In genomic region chr1:236163460-236164153, GRCh38 we compare ENCODE assay signal across 11 cellular contexts. TPM values are rescaled to one million over a fixed set of nuclear protein-coding genes. Genes with fewer than 3 reads are reported as not detected.
DNase-seq lines count a peak whose midpoint lies in the region; ATAC-seq, FAIRE-seq and TF ChIP-seq lines count a peak whose summit lies in the region.
"Had no signal": no experiment of that assay in that cellular context is flagged by ENCODE, and none has a peak within 500 bp of the region (broad histone marks: within the 10 kb centered on the region; RNA-seq: fewer than 3 reads in every experiment).

No MANE protein-coding gene starts in this region.

- TF ChIP-seq CTCF in GM12865 (IDR thresholded peaks at IDR 0.05; ENCODE audit: insufficient read depth, low read depth, low read length, missing control alignments), result no peak
- TF ChIP-seq CTCF in GM12878 (IDR thresholded peaks at IDR 0.05 in 2 of 3, conservative IDR thresholded peaks at IDR 0.05 in 1 of 3; ENCODE audit: control insufficient read depth in 2 of 3, extremely low read depth in 1 of 3, insufficient read depth in 1 of 3, low read depth in 3 of 3, low read length in 3 of 3), result no peak

- CTCF ChIA-PET in GM12878 (lab: Yijun Ruan, JAX), result interaction anchor here (1.1 kb wide), 1 partner anchor 120 kb away, joined by 3 read pairs; no protein-coding TSS in a partner anchor

- H3K27me3 ChIP-seq in BLaER1, result no peaks in the 10 kb centered on the region
- H3K27me3 ChIP-seq in GM12878 (replicated peaks in 1 of 2; ENCODE audit: control insufficient read depth in 2 of 2, insufficient read depth in 2 of 2, low read length in 1 of 2), result no peaks in the 10 kb centered on the region
- no peaks in the 10 kb centered on the region for H3K27me3 ChIP-seq in mucosa of stomach (ENCODE audit: control insufficient read depth, insufficient read depth, low read length)

- peaks cover 27% of the 10 kb centered on the region for H3K79me2 ChIP-seq in GM12878 (ENCODE audit: control insufficient read depth, insufficient read depth, low read length)

- no peak overlapping the region for H2AFZ ChIP-seq in GM12878 (ENCODE audit: control insufficient read depth, low read depth, low read length)

- RAD21 ChIA-PET in GM12878 (lab: Charles Lee; ENCODE audit: unreplicated experiment), result no interaction called here

- in situ Hi-C loops in GM12878 (cut with MboI), result no loop called here

- H3K36me3 ChIP-seq in BLaER1, result peaks cover 39% of the 10 kb centered on the region
- H3K36me3 ChIP-seq in GM12878 (ENCODE audit: control insufficient read depth in 2 of 2, insufficient read depth in 2 of 2, low read length in 1 of 2), result peaks cover 4 to 5% of the 10 kb centered on the region in 2 experiments; a peak in 3 of 4 replicates
- H3K36me3 ChIP-seq in mucosa of stomach (ENCODE audit: control insufficient read depth, insufficient read depth, low read length), result no peaks in the 10 kb centered on the region

- FAIRE-seq in GM12878 (lab: Jason Lieb, UNC), result no peak

- POLR2A ChIA-PET in GM12878 (lab: Charles Lee), result interaction anchor here (0.5 to 0.8 kb wide), 3 partner anchors 9 to 205 kb away, joined by 3 read pairs; no protein-coding TSS in a partner anchor

- no peak for TF ChIP-seq POLR2A in GM12878 (IDR thresholded peaks at IDR 0.05; ENCODE audit: low read depth, low read length)

- SMC1A ChIA-PET in GM12878 (lab: Charles Lee; ENCODE audit: uncharacterized antibody, unreplicated experiment), result interaction anchor here (0.7 to 1.7 kb wide), 4 partner anchors 8 to 120 kb away, joined by 3 to 6 read pairs (median 4); no protein-coding TSS in a partner anchor

- intact Hi-C loops in GM12878 (cut with micrococcal nuclease; ENCODE audit: unreplicated experiment), result no loop called here

- H3K9ac ChIP-seq in BLaER1 (no peak overlapping the region), GM12878 (ENCODE audit: control insufficient read depth, insufficient read depth, low read length) (no peak overlapping the region), mucosa of stomach (ENCODE audit: low read length) (no peak overlapping the region)

- WGBS in GM12878 (ENCODE audit: insufficient coverage, insufficient replicate concordance, low lambda C conversion rate, missing lambda C conversion rate), result 11% methylated on average over 6 of the region's 6 CpGs

- ATAC-seq in GM12878 (no peak), GM21737 (IDR thresholded peaks at IDR 0.05; ENCODE audit: unreplicated experiment) (no peak), GM19467 (IDR thresholded peaks at IDR 0.05; ENCODE audit: unreplicated experiment) (no peak)

- peak overlapping the region; percentile 39 for H3K4me2 ChIP-seq in BLaER1
- peak overlapping the region; percentile 47; the same call in 1 of the 2 replicates for H3K4me2 ChIP-seq in GM12878 (ENCODE audit: control insufficient read depth, insufficient read depth)

- H3K4me3 ChIP-seq in BLaER1 (no peak overlapping the region), GM12865 (ENCODE audit: low read depth, low read length) (no peak overlapping the region), GM12878 (peak overlapping the region; percentile 20; the same call in 1 of the 2 replicates), mucosa of stomach (ENCODE audit: low read length) (peak overlapping the region; percentile 12)

- H3K4me1 ChIP-seq in BLaER1 (peaks cover 46% of the 10 kb centered on the region), GM12878 (ENCODE audit: control insufficient read depth, insufficient read depth, low read length) (peaks cover 42% of the 10 kb centered on the region), mucosa of stomach (ENCODE audit: control insufficient read depth, insufficient read depth, low read length) (peaks cover 20% of the 10 kb centered on the region)

- no peak overlapping the region for H3K27ac ChIP-seq in BLaER1
- H3K27ac ChIP-seq in GM12878 (ENCODE audit: control insufficient read depth, insufficient read depth), result peak overlapping the region; percentile 56

- H3K9me3 ChIP-seq in BLaER1, result peaks cover 67% of the 10 kb centered on the region
- peaks cover 29% of the 10 kb centered on the region; the same call in 2 of the 3 replicates for H3K9me3 ChIP-seq in GM12878 (replicated peaks; ENCODE audit: control insufficient read depth, insufficient read depth, low read length)
- no peaks in the 10 kb centered on the region for H3K9me3 ChIP-seq in mucosa of stomach (ENCODE audit: control insufficient read depth, low read length)

- peak; percentile 46 for DNase-seq in GM12865 (ENCODE audit: low read depth)
- no peak for DNase-seq in GM12878 (ENCODE audit: low read depth, low spot score)
- no peak for DNase-seq in NCI-H1930 (lab: John Stamatoyannopoulos, UW)
- DNase-seq: midbrain; NCI-H2081; NCI-H82; stimulated activated CD4-positive, alpha-beta T cell treated with anti-CD3 and anti-CD28 coated beads, Interleukin-1b, Interleukin-23, amount 100 ng/mL, for 48 hours had no signal

- TF ChIP-seq RAD21 in GM12878 (IDR thresholded peaks at IDR 0.05; ENCODE audit: insufficient read depth, low read depth, low read length), result no peak

- BruUV-seq in GM12878 (replicated peaks; lab: Mats Ljungman, UMichigan), result no TSS peak

- TF ChIP-seq EP300 in GM12878 (IDR thresholded peaks at IDR 0.05; ENCODE audit: borderline replicate concordance in 1 of 2, control insufficient read depth in 1 of 2, low read depth in 2 of 2, low read length in 2 of 2), result peak; percentile 9 to 49; a peak in 2 of 4 replicates

- H4K20me1 ChIP-seq in BLaER1 (peaks cover 36% of the 10 kb centered on the region), GM12878 (ENCODE audit: control insufficient read depth, insufficient read depth) (no peaks in the 10 kb centered on the region)

TF ChIP-seq in GM12878, 131 proteins besides CTCF, POLR2A, EP300 and RAD21 (continues in another document):
- peak; percentile 54 for TF ChIP-seq SKIL (IDR thresholded peaks at IDR 0.05; ENCODE audit: low read depth, poor library complexity, severe bottlenecking)
- no peak for TF ChIP-seq IRF4 (IDR thresholded peaks at IDR 0.05; ENCODE audit: low read depth, low read length)
- no peak for TF ChIP-seq RUNX3 (IDR thresholded peaks at IDR 0.05; ENCODE audit: low read length)
- TF ChIP-seq ZBTB4 (CRISPR knock-in tag; IDR thresholded peaks at IDR 0.05), result no peak
- peak; percentile 65; the same call in 1 of the 2 replicates for TF ChIP-seq BACH1 (IDR thresholded peaks at IDR 0.05; ENCODE audit: borderline replicate concordance)
- TF ChIP-seq BMI1 (IDR thresholded peaks at IDR 0.05; ENCODE audit: borderline replicate concordance), result peak; percentile 55; the same call in 1 of the 2 replicates
- peak; percentile 66 for TF ChIP-seq IKZF1 (conservative IDR thresholded peaks at IDR 0.05)

RNA-seq across cellular contexts. Expression of gene GPR137B, which starts 21.3 kb away (rescaled TPM):
- 79.5 and 87.9 TPM in 2 replicates for total RNA-seq in GM12878 (2013; cell fraction: nucleolus; rRNA removed)
- total RNA-seq in GM12878 (2014; rRNA removed) (9.4 and 14.7 TPM in 2 replicates), GM12878 (2014; rRNA removed; fragmentation: Illumina TruSeq; extraction: Trizol) (13.1 and 14.1 TPM in 2 replicates), GM12878 (2021) (14.3 and 14.9 TPM in 2 replicates)
- polyA plus RNA-seq in GM12878 (2011; ENCODE audit: low read depth), result 9.2 TPM
- polyA plus RNA-seq in GM12878 (2011; rRNA removed) (14.9 and 19.3 TPM in 2 replicates), GM12878 (2014; fragmentation: Illumina TruSeq; extraction: Trizol) (20.8 and 27.4 TPM in 2 replicates), GM12878 (2014; fragmentation: Nextera tagmentation; extraction: Ambion mirVana) (1 to 10 TPM; 5.4 to 6.4 TPM), GM12878 (2014; rRNA removed) (12.1 and 12.6 TPM in 2 replicates), GM12878 (2016; fragmentation: Nextera tagmentation; extraction: Ambion mirVana) (10 to 100 TPM in 1 of 2 experiments, 1 to 10 TPM in 1; 9.0 to 12.9 TPM)
- polyA plus RNA-seq in GM12878 (2011; cell fraction: cytosol; rRNA removed), result 10.5 and 19.3 TPM in 2 replicates
- polyA plus RNA-seq in GM12878 (2011; cell fraction: nucleus; rRNA removed), result 28.2 and 30.6 TPM in 2 replicates
- polyA plus RNA-seq in GM12878 (2012), result 11.0 and 19.5 TPM in 2 replicates
- 18.3 and 18.7 TPM in 2 replicates for polyA minus RNA-seq in GM12878 (2011; rRNA and poly(A)+ RNA removed)
- polyA minus RNA-seq in GM12878 (2011; cell fraction: cytosol; rRNA and poly(A)+ RNA removed), result 6.0 and 8.0 TPM in 2 replicates
- 30.0 and 62.4 TPM in 2 replicates for polyA minus RNA-seq in GM12878 (2011; cell fraction: nucleus; rRNA and poly(A)+ RNA removed)

Comparison
In these comparisons a context has a peak if more than half of its experiments do, and no peak if none do; other contexts are left out.
1. H3K4me3 ChIP-seq: peak in GM12878 (single experiment) and mucosa of stomach (single experiment); none in BLaER1 (single experiment) and GM12865 (single experiment).